Comparison of ENCODE assay signal across 1 cellular context in the genomic region with DNA sequence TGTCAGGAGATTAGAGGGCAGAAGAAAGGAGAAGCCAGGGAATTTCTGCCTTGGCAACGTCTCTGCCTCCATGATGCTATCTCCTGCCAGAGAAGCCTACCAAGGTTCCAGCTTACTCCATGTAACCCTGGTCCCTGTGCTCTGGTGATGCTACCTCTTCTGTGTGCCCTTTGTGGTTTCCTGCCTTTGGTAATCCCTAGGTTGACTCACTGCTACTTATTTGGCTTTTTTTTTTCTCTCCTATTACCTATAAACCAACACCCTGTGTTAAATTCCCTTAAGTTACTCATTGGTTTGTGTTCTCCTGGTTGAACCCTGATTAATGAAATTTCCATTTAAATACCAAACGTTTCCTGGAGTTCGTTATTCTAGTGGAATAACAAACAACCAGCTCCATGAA.
TF ChIP-seq lines count a peak whose summit lies in the region.

No MANE protein-coding gene starts in this region.

TF ChIP-seq in WTC11, 78 proteins besides CTCF, POLR2A, EP300 and RAD21 (continued from another document):
- TF ChIP-seq, protein P1, sequence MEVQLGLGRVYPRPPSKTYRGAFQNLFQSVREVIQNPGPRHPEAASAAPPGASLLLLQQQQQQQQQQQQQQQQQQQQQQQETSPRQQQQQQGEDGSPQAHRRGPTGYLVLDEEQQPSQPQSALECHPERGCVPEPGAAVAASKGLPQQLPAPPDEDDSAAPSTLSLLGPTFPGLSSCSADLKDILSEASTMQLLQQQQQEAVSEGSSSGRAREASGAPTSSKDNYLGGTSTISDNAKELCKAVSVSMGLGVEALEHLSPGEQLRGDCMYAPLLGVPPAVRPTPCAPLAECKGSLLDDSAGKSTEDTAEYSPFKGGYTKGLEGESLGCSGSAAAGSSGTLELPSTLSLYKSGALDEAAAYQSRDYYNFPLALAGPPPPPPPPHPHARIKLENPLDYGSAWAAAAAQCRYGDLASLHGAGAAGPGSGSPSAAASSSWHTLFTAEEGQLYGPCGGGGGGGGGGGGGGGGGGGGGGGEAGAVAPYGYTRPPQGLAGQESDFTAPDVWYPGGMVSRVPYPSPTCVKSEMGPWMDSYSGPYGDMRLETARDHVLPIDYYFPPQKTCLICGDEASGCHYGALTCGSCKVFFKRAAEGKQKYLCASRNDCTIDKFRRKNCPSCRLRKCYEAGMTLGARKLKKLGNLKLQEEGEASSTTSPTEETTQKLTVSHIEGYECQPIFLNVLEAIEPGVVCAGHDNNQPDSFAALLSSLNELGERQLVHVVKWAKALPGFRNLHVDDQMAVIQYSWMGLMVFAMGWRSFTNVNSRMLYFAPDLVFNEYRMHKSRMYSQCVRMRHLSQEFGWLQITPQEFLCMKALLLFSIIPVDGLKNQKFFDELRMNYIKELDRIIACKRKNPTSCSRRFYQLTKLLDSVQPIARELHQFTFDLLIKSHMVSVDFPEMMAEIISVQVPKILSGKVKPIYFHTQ (CRISPR knock-in tag; IDR thresholded peaks at IDR 0.05): no peak
- TF ChIP-seq SMAD4 (CRISPR knock-in tag; IDR thresholded peaks at IDR 0.05) (no peak), RELA (CRISPR knock-in tag; IDR thresholded peaks at IDR 0.05; ENCODE audit: borderline replicate concordance) (no peak), CBFB (CRISPR knock-in tag; IDR thresholded peaks at IDR 0.05; ENCODE audit: low read depth) (no peak), NR2C2 (CRISPR knock-in tag; IDR thresholded peaks at IDR 0.05) (no peak), FOXJ3 (CRISPR knock-in tag; IDR thresholded peaks at IDR 0.05; ENCODE audit: borderline replicate concordance) (no peak), MYBL2 (CRISPR knock-in tag; IDR thresholded peaks at IDR 0.05) (no peak)
- TF ChIP-seq, protein P2, sequence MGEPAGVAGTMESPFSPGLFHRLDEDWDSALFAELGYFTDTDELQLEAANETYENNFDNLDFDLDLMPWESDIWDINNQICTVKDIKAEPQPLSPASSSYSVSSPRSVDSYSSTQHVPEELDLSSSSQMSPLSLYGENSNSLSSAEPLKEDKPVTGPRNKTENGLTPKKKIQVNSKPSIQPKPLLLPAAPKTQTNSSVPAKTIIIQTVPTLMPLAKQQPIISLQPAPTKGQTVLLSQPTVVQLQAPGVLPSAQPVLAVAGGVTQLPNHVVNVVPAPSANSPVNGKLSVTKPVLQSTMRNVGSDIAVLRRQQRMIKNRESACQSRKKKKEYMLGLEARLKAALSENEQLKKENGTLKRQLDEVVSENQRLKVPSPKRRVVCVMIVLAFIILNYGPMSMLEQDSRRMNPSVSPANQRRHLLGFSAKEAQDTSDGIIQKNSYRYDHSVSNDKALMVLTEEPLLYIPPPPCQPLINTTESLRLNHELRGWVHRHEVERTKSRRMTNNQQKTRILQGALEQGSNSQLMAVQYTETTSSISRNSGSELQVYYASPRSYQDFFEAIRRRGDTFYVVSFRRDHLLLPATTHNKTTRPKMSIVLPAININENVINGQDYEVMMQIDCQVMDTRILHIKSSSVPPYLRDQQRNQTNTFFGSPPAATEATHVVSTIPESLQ (CRISPR knock-in tag; IDR thresholded peaks at IDR 0.05): no peak
TF ChIP-seq in WTC11: peak in this region for 0.
